1 cellular context compared by ENCODE assay signal in the genomic region with DNA sequence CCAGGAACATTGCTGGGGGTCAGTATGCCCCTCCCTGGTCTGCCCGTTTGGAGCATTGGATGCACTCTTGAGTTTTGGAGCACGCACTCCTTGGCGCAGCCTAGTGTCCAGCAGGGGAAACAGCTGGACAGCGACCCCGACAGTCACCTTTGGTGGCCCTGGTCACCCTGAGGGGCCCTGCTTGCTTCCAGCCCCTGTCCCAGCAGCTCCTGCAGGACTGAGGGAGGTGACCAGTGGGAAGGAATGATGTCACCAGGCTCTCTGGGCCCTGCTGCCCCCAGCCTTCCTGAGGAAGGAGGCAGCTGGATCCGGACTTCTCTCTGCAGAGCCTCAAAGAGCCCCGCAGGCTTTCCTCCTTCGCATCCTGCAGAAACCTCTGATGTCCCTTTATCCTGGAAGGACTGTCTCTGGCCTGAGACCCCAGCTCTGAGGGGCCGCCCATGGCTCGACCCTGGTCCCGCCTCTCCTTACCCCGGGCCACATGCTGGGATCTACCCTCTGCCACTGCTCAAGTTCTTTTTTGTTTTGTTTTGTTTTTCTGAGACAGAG.
TF ChIP-seq lines count a peak whose summit lies in the region.

No MANE protein-coding gene starts in this region.

TF ChIP-seq in H1, 55 proteins besides CTCF, POLR2A, EP300 and RAD21:
- no peak for TF ChIP-seq TAF7 (optimal IDR thresholded peaks at IDR 0.05; ENCODE audit: borderline replicate concordance, low read depth, low read length)
- no peak for TF ChIP-seq CHD1 (IDR thresholded peaks at IDR 0.05; ENCODE audit: low read depth, low read length)
- no peak for TF ChIP-seq KDM4A (IDR thresholded peaks at IDR 0.05; ENCODE audit: low read depth, low read length, severe bottlenecking)
- TF ChIP-seq TEAD4 (IDR thresholded peaks at IDR 0.05; ENCODE audit: low read depth, low read length): no peak
- no peak for TF ChIP-seq KDM5A (IDR thresholded peaks at IDR 0.05; ENCODE audit: low read length)
- no peak for TF ChIP-seq GTF2F1 (IDR thresholded peaks at IDR 0.05; ENCODE audit: borderline replicate concordance, low read depth, low read length)
- no peak for TF ChIP-seq BCL11A (IDR thresholded peaks at IDR 0.05; ENCODE audit: low read depth in 2 of 2, low read length in 2 of 2)
- TF ChIP-seq ZNF274 (IDR thresholded peaks at IDR 0.05; ENCODE audit: borderline replicate concordance, extremely low read depth, low read length): no peak
- TF ChIP-seq YY1 (IDR thresholded peaks at IDR 0.05; ENCODE audit: low read depth, low read length): no peak
- TF ChIP-seq KDM1A (IDR thresholded peaks at IDR 0.05; ENCODE audit: borderline replicate concordance, low read length): no peak
- no peak for TF ChIP-seq SP2 (IDR thresholded peaks at IDR 0.05; ENCODE audit: low read length)
- TF ChIP-seq HDAC6 (IDR thresholded peaks at IDR 0.05; ENCODE audit: low read depth, low read length): no peak
- TF ChIP-seq TCF12 (IDR thresholded peaks at IDR 0.05; ENCODE audit: low read depth, low read length): no peak
- TF ChIP-seq TBP (IDR thresholded peaks at IDR 0.05; ENCODE audit: low read depth, low read length): no peak
- TF ChIP-seq JUND (IDR thresholded peaks at IDR 0.05; ENCODE audit: low read length): no peak
- no peak for TF ChIP-seq TAF1 (IDR thresholded peaks at IDR 0.05; ENCODE audit: low read depth, low read length)
- TF ChIP-seq NANOG (IDR thresholded peaks at IDR 0.05; ENCODE audit: insufficient read depth, low read depth, low read length, poor library complexity, severe bottlenecking): no peak
- no peak for TF ChIP-seq RNF2 (IDR thresholded peaks at IDR 0.05; ENCODE audit: borderline replicate concordance, low read depth, low read length, missing control alignments, poor library complexity, severe bottlenecking)
